8 cellular contexts compared by ENCODE assay signal in genomic region chr1:204453141-204453772, GRCh38. TPM values are rescaled to one million over a fixed set of nuclear protein-coding genes. Genes with fewer than 3 reads are reported as not detected.
DNase-seq lines count a peak whose midpoint lies in the region; ATAC-seq, FAIRE-seq and TF ChIP-seq lines count a peak whose summit lies in the region.

No MANE protein-coding gene starts in this region.

- intact Hi-C loops in activated B cell treated with CpG ODN at 0.5 μM for 24 hours (cut with micrococcal nuclease), result loop anchor here (1.0 kb wide), 5 partner anchors 8 to 41 kb away; partner anchors contain the start of gene PIK3C2B

- no peaks in the 10 kb centered on the region for H3K79me2 ChIP-seq in Karpas-422 (ENCODE audit: low read length)

- ATAC-seq in HG02840 (IDR thresholded peaks at IDR 0.05; ENCODE audit: low FRiP score, unreplicated experiment), result peak; percentile 63
- peak; percentile 90 for ATAC-seq in activated B cell treated with CpG ODN at 0.5 μM for 24 hours (ENCODE audit: low read depth)

- no peaks in the 10 kb centered on the region for H3K36me3 ChIP-seq in Karpas-422 (ENCODE audit: insufficient read depth, low read length)

- no peaks in the 10 kb centered on the region for H3K9me2 ChIP-seq in Karpas-422 (replicated peaks; ENCODE audit: insufficient read depth, low read length)

- POLR2A ChIA-PET in activated B cell treated with CpG ODN at 0.5 μM for 24 hours (lab: Charles Lee), result interaction anchor here (0.6 to 13.8 kb wide), 13 partner anchors 9 to 1157 kb away, joined by 3 to 413 read pairs (median 12); partner anchors contain the start of genes MDM4 and PIK3C2B

- no peak overlapping the region for H3K4me2 ChIP-seq in Karpas-422 (ENCODE audit: low read depth, low read length, poor library complexity, severe bottlenecking)

- H3K4me1 Mint-ChIP-seq in activated B cell treated with CpG ODN at 0.5 μM for 24 hours, result peaks cover 96% of the 10 kb centered on the region

- DNase-seq in GM18507 (ENCODE audit: extremely low spot score, insufficient read length, low read depth) (peak; percentile 62), activated B cell treated with CpG ODN at 0.5 μM for 24 hours (peak; percentile 54), DMS79 treated with DMSO at 0.1 percent for 48 hours (lab: John Stamatoyannopoulos, UW) (no peak), DMS79 (lab: John Stamatoyannopoulos, UW) (no peak), Karpas-422 (no peak)
- peak; percentile 69 for DNase-seq in effector CD4-positive, alpha-beta T cell
- DNase-seq in stimulated activated CD8-positive, alpha-beta memory T cell treated with anti-CD3 and anti-CD28 coated beads, Interleukin-4, amount 100 ng/mL, for 4 hours (ENCODE audit: low read depth in 2 of 2, low spot score in 1 of 2), result peak; percentile 56 to 74

- H3K9ac ChIP-seq in Karpas-422 (ENCODE audit: low read length), result no peak overlapping the region

- peak; percentile 97 for FAIRE-seq in GM18507 (lab: Jason Lieb, UNC)

- H3K27me3 ChIP-seq in Karpas-422 (ENCODE audit: low read length), result no peaks in the 10 kb centered on the region

- no peaks in the 10 kb centered on the region for H3K9me3 Mint-ChIP-seq in activated B cell treated with CpG ODN at 0.5 μM for 24 hours

- peaks cover 76% of the 10 kb centered on the region for H3K36me3 Mint-ChIP-seq in activated B cell treated with CpG ODN at 0.5 μM for 24 hours (ENCODE audit: low read depth)

- H3K27ac ChIP-seq in Karpas-422 (ENCODE audit: low read length), result no peak overlapping the region

- H3K4me3 Mint-ChIP-seq in activated B cell treated with CpG ODN at 0.5 μM for 24 hours, result peak overlapping the region; percentile 69

- 0 out of 2 replicates have a peak, but pooled peaks cover 2% of the 10 kb centered on the region for H4K20me1 ChIP-seq in Karpas-422 (ENCODE audit: insufficient read depth, low read depth, low read length)

- peak overlapping the region; percentile 88 for H3K27ac Mint-ChIP-seq in activated B cell treated with CpG ODN at 0.5 μM for 24 hours

- CTCF ChIA-PET in activated B cell treated with CpG ODN at 0.5 μM for 24 hours (lab: Charles Lee), result interaction anchor here (1.0 to 28.1 kb wide), 3 partner anchors 12 to 47 kb away, joined by 4 to 1006 read pairs (median 15); partner anchors contain the start of gene PIK3C2B

- no peak for TF ChIP-seq CTCF in activated B cell treated with CpG ODN at 0.5 μM for 24 hours (IDR thresholded peaks at IDR 0.05)

- peaks cover 20% of the 10 kb centered on the region for H3K4me1 ChIP-seq in Karpas-422 (ENCODE audit: low read length)

- H3K27me3 Mint-ChIP-seq in activated B cell treated with CpG ODN at 0.5 μM for 24 hours, result no peaks in the 10 kb centered on the region

- H3K4me3 ChIP-seq in Karpas-422 (ENCODE audit: low read length), result no peak overlapping the region

- no peaks in the 10 kb centered on the region for H3K9me3 ChIP-seq in Karpas-422 (ENCODE audit: low read length)

- no peak overlapping the region for H2AFZ ChIP-seq in Karpas-422 (ENCODE audit: low read length)

RNA-seq across cellular contexts. Expression of gene PIK3C2B, which starts 41.3 kb away (rescaled TPM):
- 127 and 151 TPM in 2 replicates for total RNA-seq in activated B cell treated with CpG ODN at 0.5 μM for 24 hours
- 4.2 and 4.5 TPM in 2 replicates for total RNA-seq in Karpas-422 (2014; rRNA removed; shearing (Covaris generic); ENCODE audit: low replicate concordance)

RNA-seq across cellular contexts. Expression of gene PPP1R15B, which starts 41.6 kb away (rescaled TPM):
- total RNA-seq in activated B cell treated with CpG ODN at 0.5 μM for 24 hours, result 60.4 and 70.6 TPM in 2 replicates
- 34.7 and 53.5 TPM in 2 replicates for total RNA-seq in Karpas-422 (2014; rRNA removed; shearing (Covaris generic); ENCODE audit: low replicate concordance)

Comparison
In these comparisons a context has a peak if more than half of its experiments do, and no peak if none do; other contexts are left out.
1. DNase-seq: peak in GM18507 (single experiment), activated B cell treated with CpG ODN at 0.5 μM for 24 hours (single experiment), effector CD4-positive, alpha-beta T cell (single experiment) and stimulated activated CD8-positive, alpha-beta memory T cell treated with anti-CD3 and anti-CD28 coated beads, Interleukin-4, amount 100 ng/mL, for 4 hours (2 of 2); none in DMS79 treated with DMSO at 0.1 percent for 48 hours (single experiment), DMS79 (single experiment) and Karpas-422 (single experiment).
2. RNA of gene PIK3C2B, which starts 41.3 kb away (total RNA-seq): 127 to 151 TPM in activated B cell treated with CpG ODN at 0.5 μM for 24 hours; 4.2 to 4.5 TPM in Karpas-422; every median in the first group is over 10 times any median in the second.